Comparison of ENCODE assay signal across 7 cellular contexts in genomic region chr1:34968297-34968696, GRCh38. TPM values are rescaled to one million over a fixed set of nuclear protein-coding genes. Genes with fewer than 3 reads are reported as not detected.
DNase-seq lines count a peak whose midpoint lies in the region; ATAC-seq and TF ChIP-seq lines count a peak whose summit lies in the region.
"Not testable (repeated sequence)": the region's sequence is repeated elsewhere in the genome, so short reads cannot be mapped to it uniquely, and the experiment has no call there.
"Had no signal": no experiment of that assay in that cellular context is flagged by ENCODE, and none has a peak within 500 bp of the region (broad histone marks: within the 10 kb centered on the region; RNA-seq: fewer than 3 reads in every experiment).

No MANE protein-coding gene starts in this region.

- peaks cover 13% of the 10 kb centered on the region for H3K4me1 Mint-ChIP-seq in CD8-positive, alpha-beta T cell (ENCODE audit: low read depth)
- peaks cover 10% of the 10 kb centered on the region for H3K4me1 Mint-ChIP-seq in T-helper 17 cell
- H3K4me1 Mint-ChIP-seq in activated CD8-positive, alpha-beta T cell treated with anti-CD3 and anti-CD28 coated beads for 36 hours (ENCODE audit: low read depth); activated naive CD4-positive, alpha-beta T cell treated with anti-CD3 and anti-CD28 coated beads, Interleukin-2, amount 10 ng/mL, durations not matched to agents 7 days and 5 days; central memory CD8-positive, alpha-beta T cell: not testable (repeated sequence)
- H3K4me1 Mint-ChIP-seq in naive thymus-derived CD8-positive, alpha-beta T cell = peaks cover 4 to 25% (median 6%) of the 10 kb centered on the region in 4 donors

- H3K4me3 Mint-ChIP-seq in CD8-positive, alpha-beta T cell; activated CD8-positive, alpha-beta T cell treated with anti-CD3 and anti-CD28 coated beads for 36 hours; activated naive CD4-positive, alpha-beta T cell treated with anti-CD3 and anti-CD28 coated beads, Interleukin-2, amount 10 ng/mL, durations not matched to agents 7 days and 5 days; central memory CD8-positive, alpha-beta T cell: not testable (repeated sequence)
- peak overlapping the region; percentile 19 for H3K4me3 Mint-ChIP-seq in T-helper 17 cell
- H3K4me3 Mint-ChIP-seq in naive thymus-derived CD8-positive, alpha-beta T cell = peak overlapping the region in 4 of 10 donors; percentile 14 to 56 (median 44)

- DNase-seq in CD8-positive, alpha-beta T cell; T-helper 17 cell; activated CD8-positive, alpha-beta T cell treated with anti-CD3 and anti-CD28 coated beads for 36 hours; central memory CD8-positive, alpha-beta T cell (ENCODE audit: low spot score in 2 of 2): not testable (repeated sequence)
- DNase-seq in activated naive CD4-positive, alpha-beta T cell treated with anti-CD3 and anti-CD28 coated beads, Interleukin-2, amount 10 ng/mL, durations not matched to agents 7 days and 5 days = peak; percentile 36
- DNase-seq in naive thymus-derived CD8-positive, alpha-beta T cell = peak in 2 of 10 donors; percentile 24 to 27

- H3K36me3 Mint-ChIP-seq in CD8-positive, alpha-beta T cell; T-helper 17 cell (ENCODE audit: low read depth); activated CD8-positive, alpha-beta T cell treated with anti-CD3 and anti-CD28 coated beads for 36 hours (ENCODE audit: low read depth); activated naive CD4-positive, alpha-beta T cell treated with anti-CD3 and anti-CD28 coated beads, Interleukin-2, amount 10 ng/mL, durations not matched to agents 7 days and 5 days; central memory CD8-positive, alpha-beta T cell (ENCODE audit: insufficient read depth); naive thymus-derived CD8-positive, alpha-beta T cell: not testable (repeated sequence)

- H3K27me3 Mint-ChIP-seq in CD8-positive, alpha-beta T cell (ENCODE audit: low read depth); T-helper 17 cell; activated CD8-positive, alpha-beta T cell treated with anti-CD3 and anti-CD28 coated beads for 36 hours; central memory CD8-positive, alpha-beta T cell; naive thymus-derived CD8-positive, alpha-beta T cell: not testable (repeated sequence)
- H3K27me3 Mint-ChIP-seq in activated naive CD4-positive, alpha-beta T cell treated with anti-CD3 and anti-CD28 coated beads, Interleukin-2, amount 10 ng/mL, durations not matched to agents 7 days and 5 days = peaks cover 13% of the 10 kb centered on the region

- H3K27ac Mint-ChIP-seq in CD8-positive, alpha-beta T cell; T-helper 17 cell; activated CD8-positive, alpha-beta T cell treated with anti-CD3 and anti-CD28 coated beads for 36 hours; central memory CD8-positive, alpha-beta T cell (ENCODE audit: low read depth); naive thymus-derived CD8-positive, alpha-beta T cell: not testable (repeated sequence)
- peak overlapping the region; percentile 64 for H3K27ac Mint-ChIP-seq in activated naive CD4-positive, alpha-beta T cell treated with anti-CD3 and anti-CD28 coated beads, Interleukin-2, amount 10 ng/mL, durations not matched to agents 7 days and 5 days

- TF ChIP-seq CTCF in CD8-positive, alpha-beta T cell (IDR thresholded peaks at IDR 0.05); activated CD8-positive, alpha-beta T cell treated with anti-CD3 and anti-CD28 coated beads for 36 hours (IDR thresholded peaks at IDR 0.05): not testable (repeated sequence)

- CTCF ChIA-PET in CD8-positive, alpha-beta T cell (lab: Charles Lee); activated CD8-positive, alpha-beta T cell treated with anti-CD3 and anti-CD28 coated beads for 36 hours (lab: Charles Lee); activated naive CD4-positive, alpha-beta T cell treated with anti-CD3 and anti-CD28 coated beads, Interleukin-2, amount 10 ng/mL, durations not matched to agents 7 days and 5 days (lab: Charles Lee): not testable (repeated sequence)

- not testable (repeated sequence) for H3K27ac ChIP-seq in CD8-positive, alpha-beta T cell (ENCODE audit: low read depth, low read length)

- H3K4me1 ChIP-seq in CD8-positive, alpha-beta T cell (ENCODE audit: insufficient read depth, low read length) = not testable (repeated sequence)

- H3K9me3 Mint-ChIP-seq in CD8-positive, alpha-beta T cell; activated CD8-positive, alpha-beta T cell treated with anti-CD3 and anti-CD28 coated beads for 36 hours; activated naive CD4-positive, alpha-beta T cell treated with anti-CD3 and anti-CD28 coated beads, Interleukin-2, amount 10 ng/mL, durations not matched to agents 7 days and 5 days; central memory CD8-positive, alpha-beta T cell; naive thymus-derived CD8-positive, alpha-beta T cell: not testable (repeated sequence)

- intact Hi-C loops in CD8-positive, alpha-beta T cell (cut with DNase I, micrococcal nuclease); activated CD8-positive, alpha-beta T cell treated with anti-CD3 and anti-CD28 coated beads for 36 hours (cut with micrococcal nuclease): not testable (repeated sequence)

- H3K27me3 ChIP-seq in CD8-positive, alpha-beta T cell (ENCODE audit: insufficient read depth, low read length) = not testable (repeated sequence)

- not testable (repeated sequence) for H3K36me3 ChIP-seq in CD8-positive, alpha-beta T cell (ENCODE audit: insufficient read depth, low read length)

- not testable (repeated sequence) for H3K4me3 ChIP-seq in CD8-positive, alpha-beta T cell (ENCODE audit: low read depth, low read length)

- H3K9me3 ChIP-seq in CD8-positive, alpha-beta T cell (ENCODE audit: low read length); T-helper 17 cell (ENCODE audit: control insufficient read depth, low read length, poor library complexity, severe bottlenecking): not testable (repeated sequence)

- ATAC-seq in CD8-positive, alpha-beta T cell = peak; percentile 89
- peak; percentile 100 for ATAC-seq in T-helper 17 cell
- ATAC-seq in activated CD8-positive, alpha-beta T cell treated with anti-CD3 and anti-CD28 coated beads for 36 hours = peak; percentile 42
- peak; percentile 100 for ATAC-seq in central memory CD8-positive, alpha-beta T cell (replicated peaks; ENCODE audit: extremely low read depth, poor library complexity, severe bottlenecking)
- ATAC-seq in naive thymus-derived CD8-positive, alpha-beta T cell = peak; percentile 95 to 99

- POLR2A ChIA-PET in CD8-positive, alpha-beta T cell (lab: Charles Lee) = interaction anchor here (0.8 kb wide), 1 partner anchor 17 kb away, joined by 3 read pairs; the partner anchor contains the start of gene TMEM35B
- POLR2A ChIA-PET in activated CD8-positive, alpha-beta T cell treated with anti-CD3 and anti-CD28 coated beads for 36 hours (lab: Charles Lee); naive thymus-derived CD8-positive, alpha-beta T cell (lab: Charles Lee): not testable (repeated sequence)

RNA-seq across cellular contexts. Expression of gene TMEM35B, which starts 16.9 kb away (rescaled TPM):
- total RNA-seq in CD8-positive, alpha-beta T cell = 1 to 10 TPM; 1.0 to 2.6 TPM
- 10 to 100 TPM; 10.6 to 14.4 TPM for total RNA-seq in T-helper 17 cell
- total RNA-seq in activated CD8-positive, alpha-beta T cell treated with anti-CD3 and anti-CD28 coated beads for 36 hours = 10 to 100 TPM; 19.4 to 19.5 TPM
- total RNA-seq in naive thymus-derived CD8-positive, alpha-beta T cell = 10 to 100 TPM; 34.3 to 36.4 TPM
- polyA plus RNA-seq in naive thymus-derived CD8-positive, alpha-beta T cell = 100 to 1,000 TPM; 145 to 154 (median 146) TPM

RNA-seq across cellular contexts. Expression of gene DLGAP3, which starts 38.8 kb away (rescaled TPM):
- total RNA-seq in CD8-positive, alpha-beta T cell = under 1 TPM; 0.44 to 0.76 TPM
- total RNA-seq in T-helper 17 cell = under 1 TPM; 0.55 to 0.75 TPM
- under 1 TPM; 0.38 to 0.83 TPM for total RNA-seq in activated CD8-positive, alpha-beta T cell treated with anti-CD3 and anti-CD28 coated beads for 36 hours
- total RNA-seq in naive thymus-derived CD8-positive, alpha-beta T cell = under 1 TPM; 0.77 to 0.81 TPM
- polyA plus RNA-seq in naive thymus-derived CD8-positive, alpha-beta T cell = under 1 TPM; 0.06 to 0.27 (median 0.16) TPM
- polyA plus RNA-seq: GM23248 had no signal

Comparison
In these comparisons a context has a peak if more than half of its experiments do, and no peak if none do; other contexts are left out.
1. ATAC-seq: peak in every context shown above with its lines; median percentile 100 in T-helper 17 cell; 100 in central memory CD8-positive, alpha-beta T cell; 97 in naive thymus-derived CD8-positive, alpha-beta T cell; 89 in CD8-positive, alpha-beta T cell; 42 in activated CD8-positive, alpha-beta T cell treated with anti-CD3 and anti-CD28 coated beads for 36 hours.